ENCODE assay signal across 15 cellular contexts in the genomic region with DNA sequence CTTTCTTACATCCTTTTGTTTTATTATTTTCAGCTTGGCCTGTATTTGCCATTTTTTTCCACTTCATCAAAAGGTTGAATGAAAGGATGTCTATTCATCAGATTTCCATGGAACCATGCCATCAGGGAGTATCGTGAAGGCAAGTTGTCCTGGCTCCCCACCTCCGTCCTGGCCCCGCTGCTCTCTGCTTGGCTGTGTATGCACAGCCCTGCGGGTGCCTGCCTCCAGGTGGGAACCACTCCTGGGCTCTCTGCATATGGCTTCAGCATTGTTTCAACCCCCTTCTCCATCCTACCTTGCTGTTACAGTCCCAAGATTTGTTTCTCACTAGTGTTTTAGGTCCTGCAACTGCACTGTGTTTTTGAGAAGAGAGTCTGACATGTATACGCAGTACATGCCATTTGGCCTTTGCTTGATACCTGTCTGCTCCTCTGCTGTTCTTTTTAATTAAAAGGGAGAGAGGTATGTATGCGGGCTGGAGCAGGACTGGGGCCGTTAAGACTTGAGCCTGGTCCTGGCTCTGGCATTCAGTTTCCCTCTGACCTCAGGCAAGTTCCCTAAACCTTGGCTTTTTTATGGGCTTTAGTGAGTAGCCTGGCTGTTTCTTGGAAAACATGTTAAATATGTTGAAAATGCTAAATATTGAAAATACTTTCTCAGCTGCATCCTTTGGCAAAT.
A peak's percentile ranks its signal among the peaks of the same experiment; 100 is the strongest.
DNase-seq lines count a peak whose midpoint lies in the region; ATAC-seq and TF ChIP-seq lines count a peak whose summit lies in the region.
"Had no signal": no experiment of that assay in that cellular context is flagged by ENCODE, and none has a peak within 500 bp of the region (broad histone marks: within the 10 kb centered on the region; RNA-seq: fewer than 3 reads in every experiment).

No MANE protein-coding gene starts in this region.

- H3K18ac ChIP-seq in IMR-90 (ENCODE audit: low read depth, low read length): peak overlapping the region; percentile 68

- H3K36me3 ChIP-seq in IMR-90 (ENCODE audit: control insufficient read depth, insufficient read depth, low read length): no peaks in the 10 kb centered on the region
- H3K36me3 ChIP-seq in mammary epithelial cell (ENCODE audit: insufficient read depth, low read length): no peaks in the 10 kb centered on the region
- H3K36me3 ChIP-seq in liver (ENCODE audit: control insufficient read depth in 4 of 4, insufficient read depth in 3 of 4, low read depth in 1 of 4, low read length in 3 of 4): no peaks in the 10 kb centered on the region
- H3K36me3 ChIP-seq: thyroid gland had no signal

- peak overlapping the region; percentile 21 for H4K5ac ChIP-seq in IMR-90 (ENCODE audit: low read depth, low read length)

- no peak overlapping the region; the same call in 1 of the 2 replicates for H3K9ac ChIP-seq in IMR-90 (ENCODE audit: low read depth, low read length)
- no peak overlapping the region for H3K9ac ChIP-seq in mammary epithelial cell (ENCODE audit: insufficient read depth, low read length)
- peak overlapping the region in 1 of 2 donors; percentile 17 for H3K9ac ChIP-seq in liver (ENCODE audit: low read depth in 1 of 2, low read length in 2 of 2)

- H4K20me1 ChIP-seq in IMR-90 (ENCODE audit: insufficient read depth, low read length): no peaks in the 10 kb centered on the region
- no peaks in the 10 kb centered on the region for H4K20me1 ChIP-seq in mammary epithelial cell (ENCODE audit: insufficient read depth, low read length)

- dilution Hi-C loops in IMR-90 (cut with HindIII; ENCODE audit: low sequenced_read_pairs, unreplicated experiment): no loop called here
- dilution Hi-C loops in mammary epithelial cell (cut with HindIII; ENCODE audit: low sequenced_read_pairs): loop anchor here (5.0 kb wide), 2 partner anchors 43 to 62 kb away; no protein-coding TSS in a partner anchor

- peak overlapping the region; percentile 79; the same call in 1 of the 2 replicates for H3K4ac ChIP-seq in IMR-90 (ENCODE audit: low read depth, low read length)

- peak overlapping the region; percentile 40 for H2BK5ac ChIP-seq in IMR-90 (ENCODE audit: low read depth, low read length, poor library complexity, severe bottlenecking)

- no peaks in the 10 kb centered on the region for H3K27me3 Mint-ChIP-seq in activated CD4-positive, alpha-beta memory T cell treated with anti-CD3 and anti-CD28 coated beads for 36 hours
- H3K27me3 Mint-ChIP-seq: activated naive CD8-positive, alpha-beta T cell treated with anti-CD3 and anti-CD28 coated beads for 36 hours had no signal

- in situ Hi-C loops in IMR-90 (cut with MboI; ENCODE audit: low sequenced_read_pairs): no loop called here
- in situ Hi-C loops in mammary epithelial cell (cut with MboI; ENCODE audit: low sequenced_read_pairs in 2 of 2): no loop called here
- in situ Hi-C loops in KBM-7 (cut with MboI; ENCODE audit: low pct_unique_long_range_greater_than_20kb, low sequenced_read_pairs): no loop called here

- H3K79me2 ChIP-seq in mammary epithelial cell (ENCODE audit: insufficient read depth, low read length): no peaks in the 10 kb centered on the region

- DNase-seq in IMR-90: no peak
- DNase-seq in mammary epithelial cell: no peak
- no peak for DNase-seq in activated CD4-positive, alpha-beta memory T cell treated with anti-CD3 and anti-CD28 coated beads for 36 hours
- DNase-seq in KBM-7: no peak
- DNase-seq in COLO829 (ENCODE audit: low spot score): no peak
- no peak for DNase-seq in HEK293T (ENCODE audit: extremely low spot score)
- DNase-seq: activated CD4-positive, alpha-beta T cell treated with anti-CD3 and anti-CD28 coated beads, Interleukin-2, amount 50 U/mL, for 4 hours; activated naive CD8-positive, alpha-beta T cell treated with anti-CD3 and anti-CD28 coated beads for 36 hours; activated T-cell treated with anti-CD3 and anti-CD28 coated beads, Interleukin-2, amount 50 U/mL, for 4 hours; NCI-H1048; stimulated activated CD4-positive, alpha-beta T cell treated with anti-CD3 and anti-CD28 coated beads, Interleukin-4, amount 100 ng/mL, for 1 hour had no signal

- intact Hi-C loops in IMR-90 (cut with micrococcal nuclease) (loop anchor here (1.0 kb wide), 1 partner anchor 70 kb away; a partner anchor contains a TSS), mammary epithelial cell (cut with micrococcal nuclease) (no loop called here)
- intact Hi-C loops in activated CD4-positive, alpha-beta memory T cell treated with anti-CD3 and anti-CD28 coated beads for 36 hours (cut with micrococcal nuclease): no loop called here

- BruUV-seq in IMR-90 (replicated peaks; lab: Mats Ljungman, UMichigan) (no TSS peak), mammary epithelial cell (replicated peaks; lab: Mats Ljungman, UMichigan) (no TSS peak)

- peak overlapping the region; percentile 49; the same call in 1 of the 2 replicates for H3K14ac ChIP-seq in IMR-90 (replicated peaks; ENCODE audit: low read depth, low read length)

- peaks cover 22% of the 10 kb centered on the region for H3K4me1 ChIP-seq in IMR-90 (ENCODE audit: control insufficient read depth, insufficient read depth, low read length)
- H3K4me1 ChIP-seq in mammary epithelial cell (ENCODE audit: insufficient read depth, low read length): peaks cover 52% of the 10 kb centered on the region
- peaks cover 8 to 18% (median 16%) of the 10 kb centered on the region in 4 donors for H3K4me1 ChIP-seq in liver (ENCODE audit: control insufficient read depth in 4 of 4, insufficient read depth in 4 of 4, low read length in 3 of 4)

- no peaks in the 10 kb centered on the region for H3K4me1 Mint-ChIP-seq in activated CD4-positive, alpha-beta memory T cell treated with anti-CD3 and anti-CD28 coated beads for 36 hours (ENCODE audit: low read depth)
- H3K4me1 Mint-ChIP-seq: activated naive CD8-positive, alpha-beta T cell treated with anti-CD3 and anti-CD28 coated beads for 36 hours had no signal

- no peaks in the 10 kb centered on the region for H3K9me3 Mint-ChIP-seq in activated CD4-positive, alpha-beta memory T cell treated with anti-CD3 and anti-CD28 coated beads for 36 hours
- H3K9me3 Mint-ChIP-seq: activated naive CD8-positive, alpha-beta T cell treated with anti-CD3 and anti-CD28 coated beads for 36 hours; activated T-cell treated with anti-CD3 and anti-CD28 coated beads, Interleukin-2, amount 50 U/mL, for 4 hours had no signal

- TF ChIP-seq CTCF in IMR-90 (conservative IDR thresholded peaks at IDR 0.05; ENCODE audit: low read depth, low read length) (no peak), mammary epithelial cell (conservative IDR thresholded peaks at IDR 0.05 in 1 of 2, IDR thresholded peaks at IDR 0.05 in 1 of 2; ENCODE audit: extremely low read depth in 1 of 2, insufficient read depth in 1 of 2, low read depth in 1 of 2, low read length in 2 of 2) (no peak), liver (IDR thresholded peaks at IDR 0.05; ENCODE audit: low read depth, low read length, missing input control) (no peak)

- H3K79me1 ChIP-seq in IMR-90 (ENCODE audit: low read depth in 1 of 2, low read length in 2 of 2): no peaks in the 10 kb centered on the region

- peak overlapping the region; percentile 66 for H4K91ac ChIP-seq in IMR-90 (ENCODE audit: insufficient read depth, low read depth, low read length)

- WGBS in IMR-90 (ENCODE audit: extremely low coverage in 2 of 2, insufficient read length in 1 of 2), 2 experiments: 90% methylated on average over 2 of the region's 7 CpGs; no CpG with 5 or more reads in 1 of the 2 experiments
- WGBS in mammary epithelial cell (ENCODE audit: low coverage, missing lambda C conversion rate): 23% methylated on average over 7 of the region's 7 CpGs
- 80% methylated on average over 7 of the region's 7 CpGs for WGBS in liver

- H3K27me3 ChIP-seq in IMR-90 (ENCODE audit: control insufficient read depth, insufficient read depth, low read length) (peaks cover 4% of the 10 kb centered on the region; the same call in 1 of the 2 replicates), mammary epithelial cell (ENCODE audit: insufficient read depth, low read length) (no peaks in the 10 kb centered on the region), liver (ENCODE audit: control insufficient read depth in 4 of 4, insufficient read depth in 4 of 4, low read length in 3 of 4) (no peaks in the 10 kb centered on the region)
- H3K27me3 ChIP-seq: thyroid gland had no signal

- POLR2A ChIA-PET in IMR-90 (lab: Charles Lee; ENCODE audit: unreplicated experiment): no interaction called here
- POLR2A ChIA-PET in activated CD4-positive, alpha-beta memory T cell treated with anti-CD3 and anti-CD28 coated beads for 36 hours (lab: Charles Lee): no interaction called here
- POLR2A ChIA-PET in HEK293T (lab: Yijun Ruan, JAX): interaction anchor here (1.3 kb wide), 1 partner anchor 12 kb away, joined by 3 read pairs; no protein-coding TSS in a partner anchor

- no peak for TF ChIP-seq POLR2A in IMR-90 (IDR thresholded peaks at IDR 0.05; ENCODE audit: low read depth, low read length)

- peak; percentile 48; the same call in 1 of the 2 replicates for ATAC-seq in IMR-90 (ENCODE audit: low read depth)
- ATAC-seq: activated T-cell treated with anti-CD3 and anti-CD28 coated beads, Interleukin-2, amount 50 U/mL, for 4 hours had no signal

- CTCF ChIA-PET in IMR-90 (lab: Yijun Ruan, JAX) (interaction anchor here (0.8 to 1.0 kb wide), 2 partner anchors 13 to 356 kb away, joined by 3 to 4 read pairs; no protein-coding TSS in a partner anchor), mammary epithelial cell (lab: Charles Lee; ENCODE audit: low non-redundant PET) (interaction anchor here (0.6 kb wide), 1 partner anchor 484 kb away, joined by 3 read pairs; no protein-coding TSS in a partner anchor), HEK293T (lab: Yijun Ruan, JAX) (interaction anchor here (1.9 kb wide), 1 partner anchor 11 kb away, joined by 7 read pairs; no protein-coding TSS in a partner anchor)
- CTCF ChIA-PET in activated CD4-positive, alpha-beta memory T cell treated with anti-CD3 and anti-CD28 coated beads for 36 hours (lab: Charles Lee): no interaction called here

- peak overlapping the region; percentile 61; the same call in 1 of the 2 replicates for H2AK5ac ChIP-seq in IMR-90 (ENCODE audit: low read depth, low read length)

- H3K56ac ChIP-seq in IMR-90 (ENCODE audit: extremely low read depth, insufficient read depth, low read length): no peak overlapping the region

- H3K27ac Mint-ChIP-seq in activated CD4-positive, alpha-beta memory T cell treated with anti-CD3 and anti-CD28 coated beads for 36 hours: no peak overlapping the region
- H3K27ac Mint-ChIP-seq: activated naive CD8-positive, alpha-beta T cell treated with anti-CD3 and anti-CD28 coated beads for 36 hours; memory B cell had no signal

- H3K4me3 ChIP-seq in IMR-90 (ENCODE audit: insufficient read depth, low read depth, low read length): no peak overlapping the region
- H3K4me3 ChIP-seq in mammary epithelial cell (replicated peaks in 1 of 3; ENCODE audit: insufficient read depth in 1 of 3, low read depth in 2 of 3, low read length in 3 of 3): no peak overlapping the region
- H3K4me3 ChIP-seq in liver (ENCODE audit: low read depth in 1 of 3, low read length in 3 of 3): no peak overlapping the region
- H3K4me3 ChIP-seq in skin epidermis: no peak overlapping the region
- H3K4me3 ChIP-seq: thyroid gland had no signal

- H3K4me2 ChIP-seq in IMR-90 (ENCODE audit: low read depth, low read length): 0 out of 2 replicates have a peak overlapping the region, but pooled peaks have one; percentile 35
- H3K4me2 ChIP-seq in mammary epithelial cell (ENCODE audit: insufficient read depth, low read depth, low read length): no peak overlapping the region

- H3K23ac ChIP-seq in IMR-90 (ENCODE audit: low read depth, low read length): 0 out of 2 replicates have a peak overlapping the region, but pooled peaks have one; percentile 21

- peak overlapping the region; percentile 89; the same call in 1 of the 2 replicates for H3K27ac ChIP-seq in IMR-90 (ENCODE audit: insufficient read depth, low read length)
- H3K27ac ChIP-seq in mammary epithelial cell (ENCODE audit: insufficient read depth, low read depth, low read length): no peak overlapping the region
- peak overlapping the region; percentile 87 to 91 for H3K27ac ChIP-seq in liver (ENCODE audit: low read depth in 1 of 2, low read length in 2 of 2)
- peak overlapping the region in 12 of 21 experiments; percentile 11 to 69 (median 24) for H3K27ac ChIP-seq in skin epidermis
- H3K27ac ChIP-seq: thyroid gland had no signal

- H3K36me3 Mint-ChIP-seq in activated CD4-positive, alpha-beta memory T cell treated with anti-CD3 and anti-CD28 coated beads for 36 hours: no peaks in the 10 kb centered on the region
- H3K36me3 Mint-ChIP-seq: activated naive CD8-positive, alpha-beta T cell treated with anti-CD3 and anti-CD28 coated beads for 36 hours; memory B cell had no signal

- H2BK120ac ChIP-seq in IMR-90 (ENCODE audit: low read depth, low read length): peak overlapping the region; percentile 79

- H3K9me3 ChIP-seq in IMR-90 (ENCODE audit: control insufficient read depth, insufficient read depth, low read length) (no peaks in the 10 kb centered on the region), mammary epithelial cell (replicated peaks; ENCODE audit: insufficient read depth, low read length) (no peaks in the 10 kb centered on the region), liver (ENCODE audit: control insufficient read depth in 4 of 4, low read length in 3 of 4) (no peaks in the 10 kb centered on the region)

- no peak overlapping the region for H2AK9ac ChIP-seq in IMR-90 (replicated peaks; ENCODE audit: low read depth, low read length, poor library complexity)

- H2BK15ac ChIP-seq in IMR-90 (ENCODE audit: low read depth, low read length): peak overlapping the region; percentile 32; the same call in 1 of the 3 replicates

- no peak overlapping the region for H3K4me3 Mint-ChIP-seq in activated CD4-positive, alpha-beta memory T cell treated with anti-CD3 and anti-CD28 coated beads for 36 hours
- H3K4me3 Mint-ChIP-seq: activated naive CD8-positive, alpha-beta T cell treated with anti-CD3 and anti-CD28 coated beads for 36 hours; activated T-cell treated with anti-CD3 and anti-CD28 coated beads, Interleukin-2, amount 50 U/mL, for 4 hours; memory B cell had no signal

- H2AFZ ChIP-seq in IMR-90 (replicated peaks; ENCODE audit: low read length, poor library complexity) (no peak overlapping the region), mammary epithelial cell (ENCODE audit: low read depth, low read length) (peak overlapping the region; percentile 36)

- TF ChIP-seq RAD21 in IMR-90 (IDR thresholded peaks at IDR 0.05; ENCODE audit: low read length): no peak
- no peak for TF ChIP-seq RAD21 in liver (IDR thresholded peaks at IDR 0.05)

- peaks cover 7% of the 10 kb centered on the region; the same call in 1 of the 2 replicates for H3K9me1 ChIP-seq in IMR-90 (ENCODE audit: insufficient read depth, low read length)

- peak overlapping the region; percentile 45; the same call in 1 of the 2 replicates for H2BK20ac ChIP-seq in IMR-90 (ENCODE audit: low read depth, low read length)

- peak overlapping the region; percentile 46 to 57; a peak in 1 of 4 replicates for H4K8ac ChIP-seq in IMR-90 (ENCODE audit: low read depth in 2 of 2, low read length in 2 of 2)
